ENCODE assay signal across 23 cellular contexts in the genomic region with DNA sequence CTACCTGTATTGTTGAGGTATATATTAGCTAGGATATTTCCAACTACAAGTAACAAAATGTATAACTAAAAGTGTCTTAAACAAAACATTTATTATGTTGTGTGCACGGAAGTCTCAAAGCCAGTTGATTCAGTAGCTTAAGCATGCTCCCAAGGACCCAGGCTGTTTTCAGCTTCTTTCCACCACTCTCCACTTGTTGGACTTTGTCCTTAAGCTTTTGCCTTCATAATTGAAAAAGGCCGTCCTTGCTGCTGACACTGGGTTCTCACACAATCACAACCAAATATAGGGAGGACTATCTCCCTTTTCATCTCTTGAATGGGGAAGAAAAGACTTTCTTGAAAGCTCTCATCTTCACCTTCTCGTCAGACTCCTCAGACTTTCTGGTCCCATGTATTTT.
"Had no signal": no experiment of that assay in that cellular context is flagged by ENCODE, and none has a peak within 500 bp of the region (broad histone marks: within the 10 kb centered on the region; RNA-seq: fewer than 3 reads in every experiment).

No MANE protein-coding gene starts in this region.

- H3K27ac Mint-ChIP-seq: naive thymus-derived CD4-positive, alpha-beta T cell; stimulated activated naive CD8-positive, alpha-beta T cell treated with anti-CD3 and anti-CD28 coated beads, Interleukin-15, amount 100 ng/mL, for 72 hours; type B pancreatic cell had no signal

- FAIRE-seq: colon, frontal cortex, kidney, pancreas had no signal

- H3K27me3 Mint-ChIP-seq: naive thymus-derived CD4-positive, alpha-beta T cell; stimulated activated naive CD8-positive, alpha-beta T cell treated with anti-CD3 and anti-CD28 coated beads, Interleukin-15, amount 100 ng/mL, for 72 hours; type B pancreatic cell had no signal

- H3K4me1 ChIP-seq: left lung, pancreas, thyroid gland had no signal

- H3K4me2 ChIP-seq: smooth muscle cell had no signal

- DNase-seq: cerebellar nuclear complex; dorsolateral prefrontal cortex; effector CD4-positive, alpha-beta T cell; kidney; left lung; mesendoderm; midbrain; naive thymus-derived CD4-positive, alpha-beta T cell; occipital lobe; pancreas; stimulated activated CD4-positive, alpha-beta T cell treated with anti-CD3 and anti-CD28 coated beads, Interleukin-12 subunit alpha, Interleukin-12 subunit beta, amount 100 ng/mL, for 4 hours; stimulated activated CD4-positive, alpha-beta T cell treated with anti-CD3 and anti-CD28 coated beads, Interleukin-1b, Interleukin-23, amount 100 ng/mL, for 48 hours; stimulated activated CD4-positive, alpha-beta T cell treated with anti-CD3 and anti-CD28 coated beads, Interleukin-4, amount 100 ng/mL, for 1 hour; stimulated activated CD8-positive, alpha-beta memory T cell treated with anti-CD3 and anti-CD28 coated beads, Interleukin-4, amount 100 ng/mL, for 48 hours; stimulated activated naive CD4-positive, alpha-beta T cell; stimulated activated naive CD8-positive, alpha-beta T cell treated with anti-CD3 and anti-CD28 coated beads, Interleukin-15, amount 100 ng/mL, for 72 hours; thyroid gland had no signal

- H3K4me3 ChIP-seq: dorsolateral prefrontal cortex, left lung, pancreas, smooth muscle cell, suprapubic skin, thyroid gland had no signal

- H3K27ac ChIP-seq: left lung, pancreas, suprapubic skin, thyroid gland had no signal

- ATAC-seq: left lung; naive thymus-derived CD4-positive, alpha-beta T cell; pancreas; sciatic nerve; stimulated activated naive CD8-positive, alpha-beta T cell treated with anti-CD3 and anti-CD28 coated beads, Interleukin-15, amount 100 ng/mL, for 72 hours had no signal

- H3K27me3 ChIP-seq: dorsolateral prefrontal cortex, left lung, pancreas, suprapubic skin, thyroid gland had no signal

- H3K36me3 ChIP-seq: left lung, pancreas, suprapubic skin, thyroid gland had no signal

- H3K4me3 Mint-ChIP-seq: naive thymus-derived CD4-positive, alpha-beta T cell; stimulated activated naive CD8-positive, alpha-beta T cell treated with anti-CD3 and anti-CD28 coated beads, Interleukin-15, amount 100 ng/mL, for 72 hours; type B pancreatic cell had no signal

- H3K9me3 ChIP-seq: pancreas, suprapubic skin, thyroid gland had no signal
